Comparison of ENCODE assay signal across 1 cellular context in the genomic region with DNA sequence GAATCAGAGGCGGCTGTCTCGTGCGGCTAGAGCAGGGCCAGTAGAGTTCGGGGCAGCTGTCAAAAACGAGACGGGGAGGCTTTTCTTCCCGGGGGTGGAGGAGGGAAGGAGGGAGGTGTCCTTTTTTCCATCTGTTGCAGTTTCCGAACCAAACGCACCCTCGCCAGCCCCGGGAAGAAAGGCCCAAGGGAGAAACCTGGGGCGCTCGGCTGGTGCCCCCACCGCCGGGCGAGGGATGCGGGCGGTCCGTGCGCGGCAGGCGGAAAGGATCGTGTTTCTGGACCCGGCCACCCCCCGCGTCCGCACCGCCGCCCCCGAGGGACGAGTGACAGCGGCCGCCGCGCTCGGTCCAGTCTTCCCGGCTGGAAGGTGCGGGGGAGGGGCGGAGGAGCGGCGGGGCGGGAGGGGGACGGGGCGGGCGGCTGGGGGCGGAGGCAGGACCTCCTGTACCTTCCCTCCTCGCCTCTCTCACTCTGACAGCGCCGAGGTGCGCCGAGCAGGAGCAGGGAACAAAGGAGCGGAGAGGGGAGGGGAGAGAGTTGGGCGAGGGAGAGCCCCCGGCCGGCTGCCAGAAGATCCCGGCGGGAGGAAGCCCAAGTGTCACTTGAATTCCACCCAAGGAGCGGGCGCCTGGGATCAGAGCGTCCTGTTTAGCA.
TF ChIP-seq lines count a peak whose summit lies in the region.

Gene TGIF1 (plus strand): TSS at position 471 of the 656 bp plus-strand sequence. CDS start 318 bp downstream, outside the sequence.

TF ChIP-seq in K562, 482 proteins besides CTCF, POLR2A, EP300 and RAD21 (continued from another document and continues in another):
- 0 out of 2 replicates have a peak, but pooled peaks have one; percentile 50 for TF ChIP-seq XRCC5 (IDR thresholded peaks at IDR 0.05; ENCODE audit: low read depth, low read length)
- no peak for TF ChIP-seq MITF (IDR thresholded peaks at IDR 0.05)
- TF ChIP-seq MXI1 (IDR thresholded peaks at IDR 0.05; ENCODE audit: low read depth, low read length) = peak; percentile 21; the same call in 1 of the 2 replicates
- no peak for TF ChIP-seq FOXM1 (IDR thresholded peaks at IDR 0.05; ENCODE audit: low read depth)
- peak; percentile 67; the same call in 1 of the 2 replicates for TF ChIP-seq FOXM1 (CRISPR knock-in tag; IDR thresholded peaks at IDR 0.05; ENCODE audit: low read depth)
- 0 out of 4 replicates have a peak, but pooled peaks of 1 of the 2 experiments have one; percentile 25 for TF ChIP-seq ZMIZ1 (IDR thresholded peaks at IDR 0.05; ENCODE audit: low read depth in 2 of 2, low read length in 2 of 2)
- 0 out of 2 replicates have a peak, but pooled peaks have one; percentile 19 for TF ChIP-seq AFF4 (CRISPR knock-in tag; IDR thresholded peaks at IDR 0.05)
- TF ChIP-seq RFX5 (IDR thresholded peaks at IDR 0.05; ENCODE audit: low read depth, low read length) = no peak
- 0 out of 4 replicates have a peak, but pooled peaks of 1 of the 2 experiments have one; percentile 40 for TF ChIP-seq TBL1XR1 (IDR thresholded peaks at IDR 0.05; ENCODE audit: low read length in 2 of 2)
- peak; percentile 81; a peak in 3 of 4 replicates for TF ChIP-seq SIN3A (IDR thresholded peaks at IDR 0.05; ENCODE audit: borderline replicate concordance in 2 of 2, control insufficient read depth in 1 of 2, low read depth in 2 of 2, low read length in 2 of 2)
- no peak for TF ChIP-seq KDM1A (IDR thresholded peaks at IDR 0.05)
- TF ChIP-seq POLR2AphosphoS5 (IDR thresholded peaks at IDR 0.05; ENCODE audit: control insufficient read depth, insufficient read depth, low read depth, low read length) = peak; percentile 74
- TF ChIP-seq PPARD (CRISPR knock-in tag; IDR thresholded peaks at IDR 0.05) = no peak
- TF ChIP-seq DMBX1 (CRISPR knock-in tag; IDR thresholded peaks at IDR 0.05; ENCODE audit: borderline replicate concordance) = 0 out of 2 replicates have a peak, but pooled peaks have one; percentile 9
- 0 out of 2 replicates have a peak, but pooled peaks have one; percentile 24 for TF ChIP-seq GABPB2 (CRISPR knock-in tag; conservative IDR thresholded peaks at IDR 0.05)
- TF ChIP-seq RCOR1 (IDR thresholded peaks at IDR 0.05; ENCODE audit: borderline replicate concordance in 1 of 2, low read depth in 2 of 2, low read length in 2 of 2) = peak in 1 of 2 experiments; percentile 66; a peak in 2 of 4 replicates
- peak; percentile 34 for TF ChIP-seq HNRNPLL (IDR thresholded peaks at IDR 0.05; ENCODE audit: low read depth, low read length, poor library complexity, severe bottlenecking)
- no peak for TF ChIP-seq BDP1 (IDR thresholded peaks at IDR 0.05; ENCODE audit: insufficient read depth, insufficient read length)
- TF ChIP-seq KDM5B (IDR thresholded peaks at IDR 0.05; ENCODE audit: insufficient replicate concordance, low read depth, low read length) = peak; percentile 75
- peak; percentile 34; the same call in 1 of the 2 replicates for TF ChIP-seq HMG20B (CRISPR knock-in tag; IDR thresholded peaks at IDR 0.05)
- 0 out of 2 replicates have a peak, but pooled peaks have one; percentile 23 for TF ChIP-seq ERF (CRISPR knock-in tag; IDR thresholded peaks at IDR 0.05)
- peak; percentile 64 for TF ChIP-seq SMAD4 (CRISPR knock-in tag; conservative IDR thresholded peaks at IDR 0.05)
- TF ChIP-seq THAP12 (CRISPR knock-in tag; IDR thresholded peaks at IDR 0.05) = peak; percentile 20; the same call in 1 of the 2 replicates
- no peak for TF ChIP-seq FOXJ3 (CRISPR knock-in tag; IDR thresholded peaks at IDR 0.05)
- TF ChIP-seq CLOCK (CRISPR knock-in tag; IDR thresholded peaks at IDR 0.05; ENCODE audit: borderline replicate concordance) = 0 out of 2 replicates have a peak, but pooled peaks have one; percentile 46
- TF ChIP-seq, protein P1, sequence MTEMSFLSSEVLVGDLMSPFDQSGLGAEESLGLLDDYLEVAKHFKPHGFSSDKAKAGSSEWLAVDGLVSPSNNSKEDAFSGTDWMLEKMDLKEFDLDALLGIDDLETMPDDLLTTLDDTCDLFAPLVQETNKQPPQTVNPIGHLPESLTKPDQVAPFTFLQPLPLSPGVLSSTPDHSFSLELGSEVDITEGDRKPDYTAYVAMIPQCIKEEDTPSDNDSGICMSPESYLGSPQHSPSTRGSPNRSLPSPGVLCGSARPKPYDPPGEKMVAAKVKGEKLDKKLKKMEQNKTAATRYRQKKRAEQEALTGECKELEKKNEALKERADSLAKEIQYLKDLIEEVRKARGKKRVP (CRISPR knock-in tag; IDR thresholded peaks at IDR 0.05) = no peak
- TF ChIP-seq POLR2G (IDR thresholded peaks at IDR 0.05; ENCODE audit: low read depth, low read length) = peak; percentile 82
- 0 out of 2 replicates have a peak, but pooled peaks have one; percentile 6 for TF ChIP-seq TEAD4 (IDR thresholded peaks at IDR 0.05; ENCODE audit: low read length)
- no peak for TF ChIP-seq TEAD4 (CRISPR knock-in tag; IDR thresholded peaks at IDR 0.05; ENCODE audit: borderline replicate concordance)
- TF ChIP-seq BHLHE40 (IDR thresholded peaks at IDR 0.05; ENCODE audit: low read length) = peak; percentile 85
- peak in 1 of 2 experiments; percentile 79 for TF ChIP-seq MAZ (CRISPR knock-in tag; conservative IDR thresholded peaks at IDR 0.05 in 1 of 2, IDR thresholded peaks at IDR 0.05 in 1 of 2)
- no peak for TF ChIP-seq ETV1 (tag; conservative IDR thresholded peaks at IDR 0.05; ENCODE audit: low read depth)
- peak; percentile 68; the same call in 1 of the 2 replicates for TF ChIP-seq PHF8 (IDR thresholded peaks at IDR 0.05; ENCODE audit: borderline replicate concordance, low read length)
- TF ChIP-seq ATF6 (CRISPR knock-in tag; IDR thresholded peaks at IDR 0.05) = peak; percentile 86
- no peak for TF ChIP-seq MCM7 (IDR thresholded peaks at IDR 0.05)
- TF ChIP-seq SRF (CRISPR knock-in tag; IDR thresholded peaks at IDR 0.05) = 0 out of 4 replicates have a peak, but pooled peaks of 1 of the 2 experiments have one; percentile 42
- no peak for TF ChIP-seq ZNF124 (CRISPR knock-in tag; IDR thresholded peaks at IDR 0.05)
- TF ChIP-seq SMARCA4 (IDR thresholded peaks at IDR 0.05) = no peak
- TF ChIP-seq TAF7 (tag; IDR thresholded peaks at IDR 0.05) = 0 out of 2 replicates have a peak, but pooled peaks have one; percentile 24
- no peak for TF ChIP-seq CREM (IDR thresholded peaks at IDR 0.05; ENCODE audit: low read depth)
- no peak for TF ChIP-seq HDAC2 (IDR thresholded peaks at IDR 0.05)
- TF ChIP-seq NFIX (CRISPR knock-in tag; IDR thresholded peaks at IDR 0.05; ENCODE audit: low read depth) = 0 out of 2 replicates have a peak, but pooled peaks have one; percentile 6
- TF ChIP-seq HEY1 (CRISPR knock-in tag; IDR thresholded peaks at IDR 0.05; ENCODE audit: borderline replicate concordance) = no peak
